ENCODE assay signal across 13 cellular contexts in genomic region chr10:23171232-23171876, GRCh38. TPM values are rescaled to one million over a fixed set of nuclear protein-coding genes. Genes with fewer than 3 reads are reported as not detected.
A peak's percentile ranks its signal among the peaks of the same experiment; 100 is the strongest.
DNase-seq lines count a peak whose midpoint lies in the region; ATAC-seq, FAIRE-seq and TF ChIP-seq lines count a peak whose summit lies in the region.
"Had no signal": no experiment of that assay in that cellular context is flagged by ENCODE, and none has a peak within 500 bp of the region (broad histone marks: within the 10 kb centered on the region; RNA-seq: fewer than 3 reads in every experiment).

No MANE protein-coding gene starts in this region.

- H3K4me3 Mint-ChIP-seq in Caco-2 (ENCODE audit: unreplicated experiment) = no peak overlapping the region

- no peak overlapping the region for H3K9ac ChIP-seq in HepG2 (ENCODE audit: insufficient read depth, low read depth, low read length)

- TF ChIP-seq RAD21 in HepG2 (CRISPR knock-in tag; IDR thresholded peaks at IDR 0.05) = no peak

- H3K4me1 Mint-ChIP-seq in Caco-2 (ENCODE audit: low read depth, unreplicated experiment) = no peaks in the 10 kb centered on the region

- H3K79me2 ChIP-seq in HepG2 (ENCODE audit: insufficient read depth, low read length) = no peaks in the 10 kb centered on the region

- no peaks in the 10 kb centered on the region for H3K9me3 Mint-ChIP-seq in Caco-2 (ENCODE audit: unreplicated experiment)

- TF ChIP-seq EP300 in HepG2 (IDR thresholded peaks at IDR 0.05; ENCODE audit: low read depth in 2 of 2, low read length in 2 of 2) (no peak), HepG2 (CRISPR knock-in tag; IDR thresholded peaks at IDR 0.05; ENCODE audit: borderline replicate concordance) (no peak)

- H3K36me3 ChIP-seq in Caco-2 (ENCODE audit: control insufficient read depth, insufficient read depth, low read length) (no peaks in the 10 kb centered on the region), HepG2 (replicated peaks in 1 of 2; ENCODE audit: control insufficient read depth in 1 of 2, insufficient read depth in 2 of 2, low read length in 2 of 2) (no peaks in the 10 kb centered on the region)
- H3K36me3 ChIP-seq: SJSA1 had no signal

- H3K4me1 ChIP-seq in Caco-2 = no peaks in the 10 kb centered on the region
- H3K4me1 ChIP-seq in HepG2 (ENCODE audit: insufficient read depth, low read length) = no peaks in the 10 kb centered on the region
- H3K4me1 ChIP-seq: SJSA1 had no signal

- no peaks in the 10 kb centered on the region for H3K36me3 Mint-ChIP-seq in Caco-2 (ENCODE audit: insufficient read depth, unreplicated experiment)
- H3K36me3 Mint-ChIP-seq: CD4-positive, alpha-beta memory T cell had no signal

- no peak overlapping the region for H2AFZ ChIP-seq in HepG2 (ENCODE audit: low read length)

- no peak for TF ChIP-seq POLR2A in HepG2 (IDR thresholded peaks at IDR 0.05; ENCODE audit: insufficient read depth in 1 of 2, low read depth in 2 of 2, low read length in 2 of 2)

- H3K9me3 ChIP-seq in Caco-2 (no peaks in the 10 kb centered on the region), HepG2 (ENCODE audit: low read length) (no peaks in the 10 kb centered on the region)
- H3K9me3 ChIP-seq: SJSA1 had no signal

- no peaks in the 10 kb centered on the region for H4K20me1 ChIP-seq in HepG2 (ENCODE audit: insufficient read depth, low read length)

- no peaks in the 10 kb centered on the region for H3K27me3 ChIP-seq in Caco-2 (replicated peaks; ENCODE audit: control insufficient read depth, insufficient read depth, low read length)
- H3K27me3 ChIP-seq in HepG2 (ENCODE audit: control insufficient read depth in 1 of 2, insufficient read depth in 2 of 2, low read length in 2 of 2) = peaks cover 4 to 21% of the 10 kb centered on the region in 2 experiments; a peak in 3 of 5 replicates

- H3K4me3 ChIP-seq in Caco-2 (ENCODE audit: low read depth, low read length) (no peak overlapping the region), cardiac fibroblast (replicated peaks in 1 of 2; ENCODE audit: low read depth in 2 of 2, low read length in 2 of 2) (no peak overlapping the region), HepG2 (replicated peaks in 1 of 3; ENCODE audit: insufficient read depth in 1 of 3, low read depth in 2 of 3, low read length in 3 of 3) (no peak overlapping the region)
- H3K4me3 ChIP-seq: SJSA1 had no signal

- FAIRE-seq in HepG2 (lab: Jason Lieb, UNC) = no peak

- BruUV-seq in Caco-2 (replicated peaks; lab: Mats Ljungman, UMichigan) (no TSS peak), HepG2 (replicated peaks; lab: Mats Ljungman, UMichigan) (no TSS peak)

- in situ Hi-C loops in HepG2 (cut with HindIII; ENCODE audit: extremely low pct_ligation_motif_present, low pct_unique_long_range_greater_than_20kb) = loop anchor here (25.0 kb wide), 2 partner anchors 366 to 516 kb away; no protein-coding TSS in a partner anchor

- POLR2A ChIA-PET in Caco-2 (lab: Charles Lee) = no interaction called here
- POLR2A ChIA-PET in HepG2 (lab: Yijun Ruan, JAX) = no interaction called here

- WGBS in HepG2 (ENCODE audit: low lambda C conversion rate) = 36% methylated on average over 23 of the region's 26 CpGs

- peaks cover 12% of the 10 kb centered on the region for H3K27me3 Mint-ChIP-seq in Caco-2 (ENCODE audit: insufficient read depth, unreplicated experiment)

- H3K27ac ChIP-seq in HepG2 (ENCODE audit: extremely low read length, insufficient read depth, low read length) = no peak overlapping the region
- H3K27ac ChIP-seq: SJSA1 had no signal

- DNase-seq in Caco-2 (peak; percentile 50 to 73), M059J (ENCODE audit: low read depth) (peak; percentile 3), cardiac fibroblast (ENCODE audit: low read depth in 2 of 2) (peak; percentile 47 to 52), HepG2 (ENCODE audit: low spot score) (no peak), DMS153 treated with DMSO at 0.1 percent for 48 hours (lab: John Stamatoyannopoulos, UW; ENCODE audit: unreplicated experiment) (no peak)
- no peak for DNase-seq in stimulated activated naive CD4-positive, alpha-beta T cell (lab: John Stamatoyannopoulos, UW)
- DNase-seq: CD4-positive, alpha-beta memory T cell; cortex of kidney; left cardiac atrium; NCI-H2227 treated with DMSO at 0.1 percent for 48 hours had no signal

- H3K27ac Mint-ChIP-seq in Caco-2 (ENCODE audit: unreplicated experiment) = no peak overlapping the region
- H3K27ac Mint-ChIP-seq: CD4-positive, alpha-beta memory T cell had no signal

- no peak overlapping the region for H3K4me2 ChIP-seq in HepG2 (ENCODE audit: low read depth, low read length)

- no peak for TF ChIP-seq CTCF in Caco-2 (IDR thresholded peaks at IDR 0.05; ENCODE audit: insufficient read depth in 1 of 2, low read depth in 1 of 2, low read length in 1 of 2, severe bottlenecking in 1 of 2, unreplicated experiment in 1 of 2)
- TF ChIP-seq CTCF in cardiac fibroblast (IDR thresholded peaks at IDR 0.05; ENCODE audit: low read depth, low read length) = no peak
- no peak for TF ChIP-seq CTCF in HepG2 (CRISPR knock-in tag; IDR thresholded peaks at IDR 0.05)

- CTCF ChIA-PET in Caco-2 (lab: Charles Lee) (interaction anchor here (0.9 kb wide), 1 partner anchor 122 kb away, joined by 7 read pairs; no protein-coding TSS in a partner anchor), HepG2 (lab: Yijun Ruan, JAX; ENCODE audit: low intra/inter-chr PET ratio, low total read pairs) (no interaction called here)

- intact Hi-C loops in Caco-2 (cut with micrococcal nuclease; ENCODE audit: unreplicated experiment) (no loop called here), HepG2 (cut with micrococcal nuclease; ENCODE audit: unreplicated experiment) (no loop called here)

- peak; percentile 46; the same call in 1 of the 3 replicates for ATAC-seq in HepG2
- no peak for ATAC-seq in HG02642 (IDR thresholded peaks at IDR 0.05; ENCODE audit: poor library complexity, unreplicated experiment)
- no peak for ATAC-seq in GM18520 (IDR thresholded peaks at IDR 0.05; ENCODE audit: unreplicated experiment)

TF ChIP-seq in HepG2, 621 proteins besides CTCF, POLR2A, EP300 and RAD21 (continues in another document):
- TF ChIP-seq GTF3A (CRISPR knock-in tag; conservative IDR thresholded peaks at IDR 0.05) (no peak), ERF (CRISPR knock-in tag; IDR thresholded peaks at IDR 0.05) (0 out of 2 replicates have a peak, but pooled peaks have one; percentile 30), ZNF484 (CRISPR knock-in tag; IDR thresholded peaks at IDR 0.05; ENCODE audit: borderline replicate concordance, low read depth) (no peak), ZNF549 (CRISPR knock-in tag; IDR thresholded peaks at IDR 0.05) (no peak), FOXJ3 (CRISPR knock-in tag; IDR thresholded peaks at IDR 0.05; ENCODE audit: borderline replicate concordance) (no peak), DNMT1 (CRISPR knock-in tag; IDR thresholded peaks at IDR 0.05) (no peak), HIC2 (CRISPR knock-in tag; IDR thresholded peaks at IDR 0.05; ENCODE audit: low read depth) (no peak), ZNF543 (CRISPR knock-in tag; IDR thresholded peaks at IDR 0.05) (no peak)

RNA-seq across cellular contexts. Expression of gene PTF1A, which starts 20.8 kb away (rescaled TPM):
- total RNA-seq in Caco-2 (2022) = not detected in 2 replicates
- total RNA-seq in M059J (2014; rRNA removed; shearing (Covaris generic)) = not detected in 2 replicates
- total RNA-seq in HepG2 (2016; rRNA removed; fragmentation: Illumina TruSeq; extraction: Trizol) = not detected in 2 replicates
- total RNA-seq in HepG2 (2016; cell fraction: cytosol; rRNA removed; fragmentation: Illumina TruSeq; extraction: Trizol; ENCODE audit: low read depth) = not detected in 2 replicates
- total RNA-seq in HepG2 (2016; cell fraction: insoluble cytoplasmic fraction; rRNA removed; fragmentation: Illumina TruSeq; extraction: Trizol) = not detected in 2 replicates
- total RNA-seq in HepG2 (2016; cell fraction: membrane; rRNA removed; fragmentation: Illumina TruSeq; extraction: Trizol) = not detected in 2 replicates
- not detected in 2 replicates for total RNA-seq in HepG2 (2016; cell fraction: nucleus; rRNA removed; fragmentation: Illumina TruSeq; extraction: Trizol)
- polyA plus RNA-seq in HepG2 (2011; rRNA removed) = not detected in 2 replicates
- not detected in 2 replicates for polyA plus RNA-seq in HepG2 (2011; cell fraction: cytosol; rRNA removed)
- polyA plus RNA-seq in HepG2 (2011; cell fraction: nucleus; rRNA removed) = not detected in 2 replicates
- polyA plus RNA-seq in HepG2 (2012) = not detected in 2 replicates
- polyA plus RNA-seq in HepG2 (2016; cell fraction: cytosol; fragmentation: Illumina TruSeq; extraction: Trizol; ENCODE audit: low read depth) = not detected in 2 replicates
- not detected in 2 replicates for polyA plus RNA-seq in HepG2 (2016; cell fraction: insoluble cytoplasmic fraction; fragmentation: Illumina TruSeq; extraction: Trizol; ENCODE audit: low read depth)
- polyA plus RNA-seq in HepG2 (2016; cell fraction: membrane; fragmentation: Illumina TruSeq; extraction: Trizol; ENCODE audit: low read depth) = not detected in 2 replicates
- polyA plus RNA-seq in HepG2 (2016; cell fraction: nucleus; fragmentation: Illumina TruSeq; extraction: Trizol; ENCODE audit: insufficient read depth, low read depth) = not detected in 2 replicates
- polyA minus RNA-seq in HepG2 (2011; rRNA and poly(A)+ RNA removed; ENCODE audit: low replicate concordance) = not detected in 2 replicates
- polyA minus RNA-seq in HepG2 (2011; cell fraction: cytosol; rRNA and poly(A)+ RNA removed) = not detected in 2 replicates
- polyA minus RNA-seq in HepG2 (2011; cell fraction: nucleus; rRNA and poly(A)+ RNA removed) = not detected in 2 replicates
- total RNA-seq: CD4-positive, alpha-beta memory T cell; left cardiac atrium; SJSA1 had no signal
- polyA plus RNA-seq: CD4-positive, alpha-beta memory T cell had no signal

Comparison
In these comparisons a context has a peak if more than half of its experiments do, and no peak if none do; other contexts are left out.
1. DNase-seq: peak in Caco-2 (2 of 2), M059J (single experiment) and cardiac fibroblast (2 of 2); none in HepG2 (single experiment), stimulated activated naive CD4-positive, alpha-beta T cell (0 of 6) and DMS153 treated with DMSO at 0.1 percent for 48 hours (single experiment).